In genomic region chr2:56088411-56088810, GRCh38 we compare ENCODE assay signal across 1 cellular context.
TF ChIP-seq lines count a peak whose summit lies in the region.

No MANE protein-coding gene starts in this region.

TF ChIP-seq in IMR-90, 13 proteins besides CTCF, POLR2A, EP300 and RAD21 (continued from another document):
- no peak for TF ChIP-seq USF2 (IDR thresholded peaks at IDR 0.05; ENCODE audit: low read depth, low read length)
- no peak for TF ChIP-seq MXI1 (IDR thresholded peaks at IDR 0.05; ENCODE audit: borderline replicate concordance, low read depth, low read length)
- no peak for TF ChIP-seq FOS (IDR thresholded peaks at IDR 0.05; ENCODE audit: low read depth, low read length)
